ENCODE assay signal across 17 cellular contexts in the genomic region with DNA sequence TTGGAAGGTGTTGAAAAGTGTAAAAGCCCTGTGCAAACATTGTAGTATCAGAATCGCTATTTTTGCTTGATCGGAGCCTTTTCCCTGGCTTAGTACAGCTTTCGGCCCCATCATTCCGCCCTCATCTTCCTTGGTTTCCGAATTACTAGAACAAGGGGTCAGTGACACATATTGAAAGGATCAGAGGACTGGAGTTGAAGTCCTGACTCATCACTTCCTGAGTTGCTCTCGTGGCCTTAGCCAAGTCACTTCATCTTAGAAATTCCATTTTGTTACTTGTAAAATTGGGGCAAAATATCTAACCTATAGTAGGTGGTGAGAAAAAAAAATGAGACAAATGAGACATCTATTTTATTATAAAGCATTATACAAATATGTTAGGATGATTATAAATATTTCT.
DNase-seq lines count a peak whose midpoint lies in the region; ATAC-seq and TF ChIP-seq lines count a peak whose summit lies in the region.
"Had no signal": no experiment of that assay in that cellular context is flagged by ENCODE, and none has a peak within 500 bp of the region (broad histone marks: within the 10 kb centered on the region; RNA-seq: fewer than 3 reads in every experiment).

No MANE protein-coding gene starts in this region.

- H3K4me3 ChIP-seq in epithelial cell of esophagus (ENCODE audit: low read length) = no peak overlapping the region
- H3K4me3 ChIP-seq: upper lobe of left lung had no signal

- no peak for TF ChIP-seq CTCF in epithelial cell of esophagus (IDR thresholded peaks at IDR 0.05; ENCODE audit: insufficient read depth, low read depth, low read length, missing control alignments)

- in situ Hi-C loops in KBM-7 (cut with MboI; ENCODE audit: low pct_unique_long_range_greater_than_20kb, low sequenced_read_pairs) = no loop called here

- peak; percentile 75 for DNase-seq in EH (ENCODE audit: low read depth)
- peak; percentile 47 for DNase-seq in RKO (ENCODE audit: low spot score)
- DNase-seq in epithelial cell of esophagus (ENCODE audit: low read depth) = peak; percentile 28
- peak; percentile 67 for DNase-seq in pulmonary artery endothelial cell (ENCODE audit: low read depth, low spot score)
- no peak for DNase-seq in KBM-7
- no peak for DNase-seq in sciatic nerve (ENCODE audit: low spot score)
- DNase-seq: activated CD4-positive, alpha-beta T cell treated with anti-CD3 and anti-CD28 coated beads, Interleukin-2, amount 10 ng/mL, durations not matched to agents 24 days and 14 days; activated CD8-positive, alpha-beta memory T cell treated with anti-CD3 and anti-CD28 coated beads, Interleukin-2, amount 50 U/mL, for 48 hours; activated gamma-delta T cell treated with Interleukin-2 at 50 U/mL for 16 hours; BE2C; Calu3; NCI-H187; right cardiac atrium; stimulated activated naive CD8-positive, alpha-beta T cell treated with anti-CD3 and anti-CD28 coated beads, Interleukin-15, amount 100 ng/mL, for 72 hours; upper lobe of left lung had no signal

- intact Hi-C loops in sciatic nerve (cut with DNase I) = no loop called here

- ATAC-seq in HG02981 (IDR thresholded peaks at IDR 0.05; ENCODE audit: unreplicated experiment) (no peak), sciatic nerve (no peak), HG03521 (IDR thresholded peaks at IDR 0.05; ENCODE audit: unreplicated experiment) (no peak)
- ATAC-seq: right cardiac atrium; stimulated activated naive CD8-positive, alpha-beta T cell treated with anti-CD3 and anti-CD28 coated beads, Interleukin-15, amount 100 ng/mL, for 72 hours had no signal

Comparison
In these comparisons a context has a peak if more than half of its experiments do, and no peak if none do; other contexts are left out.
1. DNase-seq: peak in EH (single experiment), RKO (single experiment), epithelial cell of esophagus (single experiment) and pulmonary artery endothelial cell (single experiment); none in KBM-7 (single experiment) and sciatic nerve (single experiment).